In the genomic region with DNA sequence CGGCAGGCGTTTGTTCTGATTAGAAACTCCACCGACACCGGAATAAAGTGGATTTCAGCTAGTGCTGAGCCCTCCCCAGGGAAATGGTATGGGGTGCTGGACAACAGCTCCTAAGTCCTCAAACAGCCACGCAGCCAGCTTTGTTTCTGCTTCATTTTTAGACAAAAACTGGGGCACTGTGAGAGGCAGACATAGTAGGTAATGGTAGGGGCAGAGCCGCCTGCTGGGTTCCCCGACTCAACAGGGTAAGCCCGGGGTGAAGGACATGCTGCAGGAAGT, we compare ENCODE assay signal across 25 cellular contexts.
"Had no signal": no experiment of that assay in that cellular context is flagged by ENCODE, and none has a peak within 500 bp of the region (broad histone marks: within the 10 kb centered on the region; RNA-seq: fewer than 3 reads in every experiment).

No MANE protein-coding gene starts in this region.

- H3K9me3 Mint-ChIP-seq: activated CD4-positive, alpha-beta T cell treated with anti-CD3 and anti-CD28 coated beads, Interleukin-2, amount 10 ng/mL, durations not matched to agents 7 days and 5 days; effector memory CD8-positive, alpha-beta T cell had no signal

- H3K4me1 Mint-ChIP-seq: neural progenitor cell had no signal

- H3K9ac ChIP-seq: neural progenitor cell had no signal

- H3K27ac ChIP-seq: ascending aorta, brain microvascular endothelial cell, esophagus muscularis mucosa, neural progenitor cell, sigmoid colon, vagina, VCaP had no signal

- H3K9me3 ChIP-seq: ascending aorta, sigmoid colon, transverse colon, vagina had no signal

- H3K4me2 ChIP-seq: neural progenitor cell, smooth muscle cell had no signal

- H3K27me3 ChIP-seq: ascending aorta, brain microvascular endothelial cell, esophagus muscularis mucosa, neural progenitor cell, sigmoid colon, transverse colon, vagina had no signal

- H3K27me3 Mint-ChIP-seq: activated CD4-positive, alpha-beta T cell treated with anti-CD3 and anti-CD28 coated beads, Interleukin-2, amount 10 ng/mL, durations not matched to agents 7 days and 5 days; activated T-helper 17 cell treated with anti-CD3 and anti-CD28 coated beads, Interleukin-2, amount 50 U/mL, for 72 hours; effector memory CD8-positive, alpha-beta T cell; naive thymus-derived CD8-positive, alpha-beta T cell had no signal

- H3K4me3 ChIP-seq: ascending aorta, esophagus muscularis mucosa, neural progenitor cell, sigmoid colon, smooth muscle cell, transverse colon, vagina had no signal

- H3K27ac Mint-ChIP-seq: activated CD4-positive, alpha-beta T cell treated with anti-CD3 and anti-CD28 coated beads, Interleukin-2, amount 10 ng/mL, durations not matched to agents 7 days and 5 days; activated CD8-positive, alpha-beta T cell treated with anti-CD3 and anti-CD28 coated beads, Interleukin-2, amount 10 ng/mL, durations not matched to agents 7 days and 5 days; activated T-helper 17 cell treated with anti-CD3 and anti-CD28 coated beads, Interleukin-2, amount 50 U/mL, for 72 hours; effector memory CD8-positive, alpha-beta T cell; neural progenitor cell had no signal

- DNase-seq: activated CD4-positive, alpha-beta T cell treated with anti-CD3 and anti-CD28 coated beads, Interleukin-2, amount 10 ng/mL, durations not matched to agents 7 days and 5 days; activated CD4-positive, CD25-positive, alpha-beta regulatory T cell treated with anti-CD3 and anti-CD28 coated beads, Interleukin-2, amount 50 U/mL, for 72 hours; activated CD8-positive, alpha-beta T cell treated with anti-CD3 and anti-CD28 coated beads, Interleukin-2, amount 10 ng/mL, durations not matched to agents 7 days and 5 days; brain microvascular endothelial cell; central memory CD4-positive, alpha-beta T cell; effector memory CD8-positive, alpha-beta T cell; glutamatergic neuron; hippocampal formation; kidney glomerular epithelial cell; left ventricle myocardium superior; mesendoderm; naive thymus-derived CD8-positive, alpha-beta T cell; sigmoid colon; stimulated activated CD4-positive, alpha-beta T cell treated with anti-CD3 and anti-CD28 coated beads, Interleukin-2, amount 100 ng/mL, for 48 hours; stimulated activated CD8-positive, alpha-beta memory T cell treated with anti-CD3 and anti-CD28 coated beads, Interleukin-4, amount 100 ng/mL, for 48 hours; stimulated activated naive CD4-positive, alpha-beta T cell; transverse colon had no signal

- H3K4me1 ChIP-seq: ascending aorta, esophagus muscularis mucosa, neural progenitor cell, sigmoid colon, transverse colon, vagina had no signal

- ATAC-seq: activated CD8-positive, alpha-beta T cell treated with anti-CD3 and anti-CD28 coated beads, Interleukin-2, amount 10 ng/mL, durations not matched to agents 7 days and 5 days; activated naive CD4-positive, alpha-beta T cell treated with anti-CD3 and anti-CD28 coated beads, Interleukin-2, amount 50 U/mL, for 72 hours; activated T-helper 17 cell treated with anti-CD3 and anti-CD28 coated beads, Interleukin-2, amount 50 U/mL, for 72 hours had no signal

- H2AFZ ChIP-seq: neural progenitor cell had no signal

- H3K4me3 Mint-ChIP-seq: activated CD4-positive, alpha-beta T cell treated with anti-CD3 and anti-CD28 coated beads, Interleukin-2, amount 10 ng/mL, durations not matched to agents 7 days and 5 days; activated CD8-positive, alpha-beta T cell treated with anti-CD3 and anti-CD28 coated beads, Interleukin-2, amount 10 ng/mL, durations not matched to agents 7 days and 5 days; activated T-helper 17 cell treated with anti-CD3 and anti-CD28 coated beads, Interleukin-2, amount 50 U/mL, for 72 hours; effector memory CD8-positive, alpha-beta T cell; neural progenitor cell had no signal
